24 cellular contexts compared by ENCODE assay signal in the genomic region with DNA sequence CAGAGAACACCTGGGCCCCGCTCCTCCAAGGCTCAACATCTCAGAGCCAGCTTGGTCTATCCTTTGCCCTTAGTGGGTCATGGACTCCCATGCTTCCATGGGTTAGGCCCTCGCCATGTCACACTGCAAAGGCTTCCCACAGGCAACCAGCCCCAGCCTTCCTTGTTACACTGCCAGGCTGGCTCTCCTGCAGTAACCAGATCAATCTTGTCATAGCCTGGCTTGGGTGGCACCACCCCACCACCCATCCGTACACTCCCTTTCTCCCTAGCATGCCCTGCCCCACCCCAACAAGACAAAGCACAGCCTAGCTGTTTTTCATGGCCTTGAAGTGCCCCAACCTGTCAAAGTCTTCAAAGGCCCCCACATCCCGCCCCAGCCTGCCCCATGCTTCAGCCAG. TPM values are rescaled to one million over a fixed set of nuclear protein-coding genes. Genes with fewer than 3 reads are reported as not detected.
"Had no signal": no experiment of that assay in that cellular context is flagged by ENCODE, and none has a peak within 500 bp of the region (broad histone marks: within the 10 kb centered on the region; RNA-seq: fewer than 3 reads in every experiment).

No MANE protein-coding gene starts in this region.

- H3K9me3 Mint-ChIP-seq: activated naive CD4-positive, alpha-beta T cell treated with anti-CD3 and anti-CD28 coated beads, Interleukin-2, amount 50 U/mL, for 24 hours; memory B cell; naive thymus-derived CD8-positive, alpha-beta T cell; stimulated activated naive CD8-positive, alpha-beta T cell treated with anti-CD3 and anti-CD28 coated beads, Interleukin-15, Interleukin-2, amounts not matched to agents 100 ng/mL and 50 ng/mL, for 24 hours; T-cell; T-helper 2 cell treated with Interferon-gamma antibody and Interleukin-4, amounts not matched to agents 5 μg/mL and 100 μg/mL, for 36 hours had no signal

- H3K36me3 ChIP-seq: gastrocnemius medialis, prostate gland, uterus, WERI-Rb-1 had no signal

- H3K9me3 ChIP-seq: gastrocnemius medialis, prostate gland, uterus had no signal

- H3K27ac Mint-ChIP-seq: activated CD8-positive, alpha-beta T cell treated with anti-CD3 and anti-CD28 coated beads, Interleukin-2, amount 10 ng/mL, durations not matched to agents 7 days and 5 days; activated naive CD4-positive, alpha-beta T cell treated with anti-CD3 and anti-CD28 coated beads, Interleukin-2, amount 50 U/mL, for 24 hours; memory B cell; stimulated activated naive CD8-positive, alpha-beta T cell treated with anti-CD3 and anti-CD28 coated beads, Interleukin-15, Interleukin-2, amounts not matched to agents 100 ng/mL and 50 ng/mL, for 24 hours; T-cell; T-helper 2 cell treated with Interferon-gamma antibody and Interleukin-4, amounts not matched to agents 5 μg/mL and 100 μg/mL, for 36 hours had no signal

- H3K4me3 Mint-ChIP-seq: activated CD8-positive, alpha-beta T cell treated with anti-CD3 and anti-CD28 coated beads, Interleukin-2, amount 10 ng/mL, durations not matched to agents 7 days and 5 days; activated naive CD4-positive, alpha-beta T cell treated with anti-CD3 and anti-CD28 coated beads, Interleukin-2, amount 50 U/mL, for 24 hours; brain; memory B cell; naive thymus-derived CD8-positive, alpha-beta T cell; stimulated activated naive CD8-positive, alpha-beta T cell treated with anti-CD3 and anti-CD28 coated beads, Interleukin-15, Interleukin-2, amounts not matched to agents 100 ng/mL and 50 ng/mL, for 24 hours; T-cell; T-helper 2 cell treated with Interferon-gamma antibody and Interleukin-4, amounts not matched to agents 5 μg/mL and 100 μg/mL, for 36 hours had no signal

- H3K27ac ChIP-seq: prostate gland, WERI-Rb-1 had no signal

- H3K4me3 ChIP-seq: gastrocnemius medialis, prostate gland, uterus had no signal

- H3K27me3 Mint-ChIP-seq: activated naive CD4-positive, alpha-beta T cell treated with anti-CD3 and anti-CD28 coated beads, Interleukin-2, amount 50 U/mL, for 24 hours; brain; naive thymus-derived CD8-positive, alpha-beta T cell; stimulated activated naive CD8-positive, alpha-beta T cell treated with anti-CD3 and anti-CD28 coated beads, Interleukin-15, Interleukin-2, amounts not matched to agents 100 ng/mL and 50 ng/mL, for 24 hours had no signal

- H3K4me1 Mint-ChIP-seq: activated naive CD4-positive, alpha-beta T cell treated with anti-CD3 and anti-CD28 coated beads, Interleukin-2, amount 50 U/mL, for 24 hours; T-cell had no signal

- H3K4me1 ChIP-seq: prostate gland had no signal

- H3K36me3 Mint-ChIP-seq: activated naive CD4-positive, alpha-beta T cell treated with anti-CD3 and anti-CD28 coated beads, Interleukin-2, amount 50 U/mL, for 24 hours; brain; memory B cell; naive thymus-derived CD8-positive, alpha-beta T cell; T-cell had no signal

- ATAC-seq: activated CD8-positive, alpha-beta T cell treated with anti-CD3 and anti-CD28 coated beads, Interleukin-2, amount 10 ng/mL, durations not matched to agents 7 days and 5 days; gastrocnemius medialis; naive thymus-derived CD8-positive, alpha-beta T cell; T-cell had no signal

- DNase-seq: activated CD4-positive, alpha-beta T cell treated with anti-CD3 and anti-CD28 coated beads for 1 hour; activated CD4-positive, alpha-beta T cell treated with anti-CD3 and anti-CD28 coated beads, Interleukin-2, amount 50 U/mL, for 1 hour; activated CD8-positive, alpha-beta T cell treated with anti-CD3 and anti-CD28 coated beads, Interleukin-2, amount 10 ng/mL, durations not matched to agents 7 days and 5 days; activated gamma-delta T cell treated with Interleukin-2 at 50 U/mL for 16 hours; activated T-cell treated with anti-CD3 and anti-CD28 coated beads, Interleukin-2, amount 50 U/mL, for 1 hour; anterior cingulate cortex; dermis blood vessel endothelial cell; effector CD8-positive, alpha-beta T cell; erythroblast; gastrocnemius medialis; hippocampal formation; naive thymus-derived CD8-positive, alpha-beta T cell; stimulated activated CD4-positive, alpha-beta T cell treated with anti-CD3 and anti-CD28 coated beads, Interleukin-4, amount 100 ng/mL, for 4 hours; substantia nigra; T-cell; trophoblast cell; uterus; WERI-Rb-1 had no signal

- H3K27me3 ChIP-seq: gastrocnemius medialis, uterus had no signal

RNA-seq across cellular contexts. Expression of a gene that starts 30.5 kb away (rescaled TPM):
- total RNA-seq: activated CD8-positive, alpha-beta T cell treated with anti-CD3 and anti-CD28 coated beads, Interleukin-2, amount 10 ng/mL, durations not matched to agents 7 days and 5 days; naive thymus-derived CD8-positive, alpha-beta T cell had no signal
